21 cellular contexts compared by ENCODE assay signal in genomic region chr5:134142088-134142487, GRCh38. TPM values are rescaled to one million over a fixed set of nuclear protein-coding genes. Genes with fewer than 3 reads are reported as not detected.
A peak's percentile ranks its signal among the peaks of the same experiment; 100 is the strongest.
DNase-seq lines count a peak whose midpoint lies in the region; ATAC-seq and TF ChIP-seq lines count a peak whose summit lies in the region.
"Had no signal": no experiment of that assay in that cellular context is flagged by ENCODE, and none has a peak within 500 bp of the region (broad histone marks: within the 10 kb centered on the region; RNA-seq: fewer than 3 reads in every experiment).

No MANE protein-coding gene starts in this region.

- no peak for DNase-seq in activated CD4-positive, alpha-beta T cell treated with anti-CD3 and anti-CD28 coated beads for 36 hours
- DNase-seq in activated CD4-positive, alpha-beta T cell treated with anti-CD3 and anti-CD28 coated beads, Interleukin-2, amount 50 U/mL, for 48 hours, result no peak
- DNase-seq in dorsolateral prefrontal cortex (peak in 6 of 10 donors; percentile 1 to 34 (median 22)), nephron progenitor cell (no peak), left colon (no peak), dermis blood vessel endothelial cell (no peak)
- DNase-seq: aorta; cortex of kidney; DMS79 treated with DMSO at 0.1 percent for 48 hours; KG1; naive B cell; NCI-H1105; NCI-H774; stimulated activated CD4-positive, alpha-beta T cell treated with anti-CD3 and anti-CD28 coated beads, Interleukin-2, amount 100 ng/mL, for 24 hours; thyroid gland had no signal

- peaks cover 99% of the 10 kb centered on the region for H3K36me3 ChIP-seq in KOPT-K1 (ENCODE audit: insufficient read depth, low read length)

- peak overlapping the region; percentile 3 for H3K27ac Mint-ChIP-seq in activated CD4-positive, alpha-beta T cell treated with anti-CD3 and anti-CD28 coated beads for 36 hours
- peak overlapping the region; percentile 71 for H3K27ac Mint-ChIP-seq in nephron progenitor cell

- H3K27me3 Mint-ChIP-seq in activated CD4-positive, alpha-beta T cell treated with anti-CD3 and anti-CD28 coated beads for 36 hours, result no peaks in the 10 kb centered on the region
- H3K27me3 Mint-ChIP-seq in nephron progenitor cell (ENCODE audit: low read depth, poor library complexity), result peaks cover under 1% of the 10 kb centered on the region
- H3K27me3 Mint-ChIP-seq: naive B cell had no signal

- H3K36me3 Mint-ChIP-seq in activated CD4-positive, alpha-beta T cell treated with anti-CD3 and anti-CD28 coated beads for 36 hours (ENCODE audit: low read depth), result peaks cover 75% of the 10 kb centered on the region
- peaks cover 8% of the 10 kb centered on the region for H3K36me3 Mint-ChIP-seq in nephron progenitor cell (ENCODE audit: low read depth)
- H3K36me3 Mint-ChIP-seq: naive B cell had no signal

- TF ChIP-seq CTCF in dorsolateral prefrontal cortex (IDR thresholded peaks at IDR 0.05 in 54 of 56, conservative IDR thresholded peaks at IDR 0.05 in 2 of 56; ENCODE audit: low read depth in 1 of 56, partially characterized antibody in 56 of 56) (no peak), nephron progenitor cell (IDR thresholded peaks at IDR 0.05) (no peak)

- H3K4me3 Mint-ChIP-seq in activated CD4-positive, alpha-beta T cell treated with anti-CD3 and anti-CD28 coated beads for 36 hours, result no peak overlapping the region
- H3K4me3 Mint-ChIP-seq in nephron progenitor cell, result no peak overlapping the region
- H3K4me3 Mint-ChIP-seq: activated T-cell treated with anti-CD3 and anti-CD28 coated beads, Interleukin-2, amount 50 U/mL, for 72 hours had no signal

- intact Hi-C loops in activated CD4-positive, alpha-beta T cell treated with anti-CD3 and anti-CD28 coated beads for 36 hours (cut with DNase I, micrococcal nuclease), result no loop called here
- intact Hi-C loops in dorsolateral prefrontal cortex (cut with DNase I), result loop anchor here in 1 of 2 donors (5.0 kb wide), 1 partner anchor 100 kb away; no protein-coding TSS in a partner anchor
- intact Hi-C loops in left colon (cut with DNase I, micrococcal nuclease), result no loop called here

- POLR2A ChIA-PET in activated CD4-positive, alpha-beta T cell treated with anti-CD3 and anti-CD28 coated beads for 36 hours (lab: Charles Lee), result interaction anchor here (0.5 to 0.9 kb wide), 3 partner anchors 51 to 104 kb away, joined by 3 to 4 read pairs (median 3); no protein-coding TSS in a partner anchor

- no peaks in the 10 kb centered on the region for H3K9me3 ChIP-seq in KOPT-K1 (ENCODE audit: insufficient read depth, low read length, poor library complexity, severe bottlenecking)
- H3K9me3 ChIP-seq: thyroid gland had no signal

- CTCF ChIA-PET in activated CD4-positive, alpha-beta T cell treated with anti-CD3 and anti-CD28 coated beads for 36 hours (lab: Charles Lee), result interaction anchor here (0.6 to 20.4 kb wide), 7 partner anchors 10 to 104 kb away, joined by 3 to 554 read pairs (median 37); no protein-coding TSS in a partner anchor

- H3K4me1 Mint-ChIP-seq in activated CD4-positive, alpha-beta T cell treated with anti-CD3 and anti-CD28 coated beads for 36 hours, result peaks cover 60% of the 10 kb centered on the region
- peaks cover 42% of the 10 kb centered on the region for H3K4me1 Mint-ChIP-seq in nephron progenitor cell

- no peaks in the 10 kb centered on the region for H3K9me3 Mint-ChIP-seq in activated CD4-positive, alpha-beta T cell treated with anti-CD3 and anti-CD28 coated beads for 36 hours (ENCODE audit: low read depth)
- H3K9me3 Mint-ChIP-seq in nephron progenitor cell, result no peaks in the 10 kb centered on the region
- H3K9me3 Mint-ChIP-seq: activated T-cell treated with anti-CD3 and anti-CD28 coated beads, Interleukin-2, amount 50 U/mL, for 72 hours; naive B cell had no signal

- H3K4me3 ChIP-seq in dorsolateral prefrontal cortex, result no peak overlapping the region
- H3K4me3 ChIP-seq: thyroid gland had no signal

- H3K27ac ChIP-seq in KOPT-K1 (ENCODE audit: low read depth, low read length, poor library complexity, severe bottlenecking) (peak overlapping the region; percentile 92), dorsolateral prefrontal cortex (peak overlapping the region in 1 of 59 donors; percentile 9)
- H3K27ac ChIP-seq: 22Rv1, thyroid gland had no signal

- no peaks in the 10 kb centered on the region for H3K27me3 ChIP-seq in dorsolateral prefrontal cortex
- H3K27me3 ChIP-seq: thyroid gland had no signal

- ATAC-seq in activated CD4-positive, alpha-beta T cell treated with anti-CD3 and anti-CD28 coated beads for 36 hours, result no peak
- ATAC-seq in left colon (no peak), GM21447 (IDR thresholded peaks at IDR 0.05; ENCODE audit: unreplicated experiment) (no peak)
- ATAC-seq: activated CD4-positive, CD25-positive, alpha-beta regulatory T cell treated with anti-CD3 and anti-CD28 coated beads, Interleukin-2, amount 50 U/mL, for 24 hours; activated T-cell treated with anti-CD3 and anti-CD28 coated beads, Interleukin-2, amount 50 U/mL, for 72 hours; right cardiac atrium had no signal

RNA-seq across cellular contexts. Expression of gene TCF7, which starts 27.6 kb away (rescaled TPM):
- total RNA-seq in activated CD4-positive, alpha-beta T cell treated with anti-CD3 and anti-CD28 coated beads for 36 hours, result 100 to 1,000 TPM in 1 of 2 experiments, 10 to 100 TPM in 1; 94.8 to 117 TPM
- 1 to 10 TPM in 115 of 120 experiments, under 1 TPM in 5; 0.75 to 9.0 (median 2.3) TPM for total RNA-seq in dorsolateral prefrontal cortex
- total RNA-seq in left colon, result 1 to 10 TPM; 3.0 to 6.0 TPM
- 0.19 and 0.34 TPM in 2 replicates for total RNA-seq in dermis blood vessel endothelial cell

RNA-seq across cellular contexts. Expression of gene SKP1, which starts 34.7 kb away (rescaled TPM):
- total RNA-seq in activated CD4-positive, alpha-beta T cell treated with anti-CD3 and anti-CD28 coated beads for 36 hours, result 100 to 1,000 TPM; 218 to 265 TPM
- total RNA-seq in dorsolateral prefrontal cortex, result 100 to 1,000 TPM; 263 to 693 (median 535) TPM
- 100 to 1,000 TPM; 242 to 273 TPM for total RNA-seq in left colon
- 172 and 393 TPM in 2 replicates for total RNA-seq in dermis blood vessel endothelial cell

Comparison
In these comparisons a context has a peak if more than half of its experiments do, and no peak if none do; other contexts are left out.
1. DNase-seq: peak in dorsolateral prefrontal cortex (6 of 10); none in activated CD4-positive, alpha-beta T cell treated with anti-CD3 and anti-CD28 coated beads for 36 hours (single experiment), activated CD4-positive, alpha-beta T cell treated with anti-CD3 and anti-CD28 coated beads, Interleukin-2, amount 50 U/mL, for 48 hours (0 of 2), nephron progenitor cell (single experiment), left colon (0 of 2) and dermis blood vessel endothelial cell (single experiment).
2. RNA of gene TCF7, which starts 27.6 kb away (total RNA-seq): 94.8 to 117 TPM in activated CD4-positive, alpha-beta T cell treated with anti-CD3 and anti-CD28 coated beads for 36 hours; 3.0 to 6.0 TPM in left colon, 0.75 to 9.0 TPM in dorsolateral prefrontal cortex and 0.19 to 0.34 TPM in dermis blood vessel endothelial cell; every median in the first group is over 4 times any median in the second.